1 cellular context compared by ENCODE assay signal in the genomic region with DNA sequence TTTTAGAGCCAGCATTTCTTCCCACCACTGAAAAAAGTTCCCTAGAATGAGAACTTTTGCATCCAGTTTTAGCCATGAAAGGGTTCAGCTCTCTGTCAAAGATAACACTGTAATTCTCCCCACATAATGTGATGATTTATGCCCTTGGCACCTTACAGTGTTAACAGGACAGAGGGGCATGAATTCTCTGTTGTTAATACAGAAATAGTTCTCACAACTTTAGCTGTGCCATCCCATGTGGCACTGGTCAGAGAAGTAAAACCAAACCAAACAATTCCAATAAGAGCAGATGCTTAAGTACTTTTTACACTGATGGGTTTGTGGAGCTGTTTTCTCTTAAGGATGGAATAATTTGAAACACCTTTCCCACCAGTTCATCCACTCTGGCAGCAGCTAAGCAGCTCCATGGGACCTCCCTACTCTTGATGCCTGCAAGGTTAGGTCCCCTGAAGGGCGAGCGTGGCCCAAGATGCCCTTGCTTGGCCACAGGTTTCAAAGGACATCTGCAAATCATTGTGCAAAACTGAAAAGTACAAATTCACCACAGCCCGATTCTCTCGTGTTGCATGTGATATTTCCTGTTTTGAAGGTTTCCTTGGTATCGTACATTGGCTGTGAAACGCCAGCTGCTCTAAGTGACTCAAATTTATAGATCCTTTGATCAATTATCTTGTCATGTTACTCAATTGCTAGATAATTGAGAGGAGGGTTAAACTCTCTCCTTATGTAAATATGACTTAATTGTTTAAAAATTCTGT.
TF ChIP-seq lines count a peak whose summit lies in the region.

No MANE protein-coding gene starts in this region.

TF ChIP-seq in GM12878, 131 proteins besides CTCF, POLR2A, EP300 and RAD21 (continued from another document):
- TF ChIP-seq, protein P1, sequence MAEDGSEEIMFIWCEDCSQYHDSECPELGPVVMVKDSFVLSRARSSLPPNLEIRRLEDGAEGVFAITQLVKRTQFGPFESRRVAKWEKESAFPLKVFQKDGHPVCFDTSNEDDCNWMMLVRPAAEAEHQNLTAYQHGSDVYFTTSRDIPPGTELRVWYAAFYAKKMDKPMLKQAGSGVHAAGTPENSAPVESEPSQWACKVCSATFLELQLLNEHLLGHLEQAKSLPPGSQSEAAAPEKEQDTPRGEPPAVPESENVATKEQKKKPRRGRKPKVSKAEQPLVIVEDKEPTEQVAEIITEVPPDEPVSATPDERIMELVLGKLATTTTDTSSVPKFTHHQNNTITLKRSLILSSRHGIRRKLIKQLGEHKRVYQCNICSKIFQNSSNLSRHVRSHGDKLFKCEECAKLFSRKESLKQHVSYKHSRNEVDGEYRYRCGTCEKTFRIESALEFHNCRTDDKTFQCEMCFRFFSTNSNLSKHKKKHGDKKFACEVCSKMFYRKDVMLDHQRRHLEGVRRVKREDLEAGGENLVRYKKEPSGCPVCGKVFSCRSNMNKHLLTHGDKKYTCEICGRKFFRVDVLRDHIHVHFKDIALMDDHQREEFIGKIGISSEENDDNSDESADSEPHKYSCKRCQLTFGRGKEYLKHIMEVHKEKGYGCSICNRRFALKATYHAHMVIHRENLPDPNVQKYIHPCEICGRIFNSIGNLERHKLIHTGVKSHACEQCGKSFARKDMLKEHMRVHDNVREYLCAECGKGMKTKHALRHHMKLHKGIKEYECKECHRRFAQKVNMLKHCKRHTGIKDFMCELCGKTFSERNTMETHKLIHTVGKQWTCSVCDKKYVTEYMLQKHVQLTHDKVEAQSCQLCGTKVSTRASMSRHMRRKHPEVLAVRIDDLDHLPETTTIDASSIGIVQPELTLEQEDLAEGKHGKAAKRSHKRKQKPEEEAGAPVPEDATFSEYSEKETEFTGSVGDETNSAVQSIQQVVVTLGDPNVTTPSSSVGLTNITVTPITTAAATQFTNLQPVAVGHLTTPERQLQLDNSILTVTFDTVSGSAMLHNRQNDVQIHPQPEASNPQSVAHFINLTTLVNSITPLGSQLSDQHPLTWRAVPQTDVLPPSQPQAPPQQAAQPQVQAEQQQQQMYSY (CRISPR knock-in tag; IDR thresholded peaks at IDR 0.05), result no peak
- TF ChIP-seq, protein P2, sequence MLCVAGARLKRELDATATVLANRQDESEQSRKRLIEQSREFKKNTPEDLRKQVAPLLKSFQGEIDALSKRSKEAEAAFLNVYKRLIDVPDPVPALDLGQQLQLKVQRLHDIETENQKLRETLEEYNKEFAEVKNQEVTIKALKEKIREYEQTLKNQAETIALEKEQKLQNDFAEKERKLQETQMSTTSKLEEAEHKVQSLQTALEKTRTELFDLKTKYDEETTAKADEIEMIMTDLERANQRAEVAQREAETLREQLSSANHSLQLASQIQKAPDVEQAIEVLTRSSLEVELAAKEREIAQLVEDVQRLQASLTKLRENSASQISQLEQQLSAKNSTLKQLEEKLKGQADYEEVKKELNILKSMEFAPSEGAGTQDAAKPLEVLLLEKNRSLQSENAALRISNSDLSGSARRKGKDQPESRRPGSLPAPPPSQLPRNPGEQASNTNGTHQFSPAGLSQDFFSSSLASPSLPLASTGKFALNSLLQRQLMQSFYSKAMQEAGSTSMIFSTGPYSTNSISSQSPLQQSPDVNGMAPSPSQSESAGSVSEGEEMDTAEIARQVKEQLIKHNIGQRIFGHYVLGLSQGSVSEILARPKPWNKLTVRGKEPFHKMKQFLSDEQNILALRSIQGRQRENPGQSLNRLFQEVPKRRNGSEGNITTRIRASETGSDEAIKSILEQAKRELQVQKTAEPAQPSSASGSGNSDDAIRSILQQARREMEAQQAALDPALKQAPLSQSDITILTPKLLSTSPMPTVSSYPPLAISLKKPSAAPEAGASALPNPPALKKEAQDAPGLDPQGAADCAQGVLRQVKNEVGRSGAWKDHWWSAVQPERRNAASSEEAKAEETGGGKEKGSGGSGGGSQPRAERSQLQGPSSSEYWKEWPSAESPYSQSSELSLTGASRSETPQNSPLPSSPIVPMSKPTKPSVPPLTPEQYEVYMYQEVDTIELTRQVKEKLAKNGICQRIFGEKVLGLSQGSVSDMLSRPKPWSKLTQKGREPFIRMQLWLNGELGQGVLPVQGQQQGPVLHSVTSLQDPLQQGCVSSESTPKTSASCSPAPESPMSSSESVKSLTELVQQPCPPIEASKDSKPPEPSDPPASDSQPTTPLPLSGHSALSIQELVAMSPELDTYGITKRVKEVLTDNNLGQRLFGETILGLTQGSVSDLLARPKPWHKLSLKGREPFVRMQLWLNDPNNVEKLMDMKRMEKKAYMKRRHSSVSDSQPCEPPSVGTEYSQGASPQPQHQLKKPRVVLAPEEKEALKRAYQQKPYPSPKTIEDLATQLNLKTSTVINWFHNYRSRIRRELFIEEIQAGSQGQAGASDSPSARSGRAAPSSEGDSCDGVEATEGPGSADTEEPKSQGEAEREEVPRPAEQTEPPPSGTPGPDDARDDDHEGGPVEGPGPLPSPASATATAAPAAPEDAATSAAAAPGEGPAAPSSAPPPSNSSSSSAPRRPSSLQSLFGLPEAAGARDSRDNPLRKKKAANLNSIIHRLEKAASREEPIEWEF (IDR thresholded peaks at IDR 0.05; ENCODE audit: insufficient replicate concordance, low read depth, low read length), result peak; percentile 84
- no peak for TF ChIP-seq ZZZ3 (IDR thresholded peaks at IDR 0.05; ENCODE audit: control insufficient read depth, insufficient read length, low read depth)
TF ChIP-seq in GM12878: peak in this region for 4.
